ENCODE assay signal across 3 cellular contexts in the genomic region with DNA sequence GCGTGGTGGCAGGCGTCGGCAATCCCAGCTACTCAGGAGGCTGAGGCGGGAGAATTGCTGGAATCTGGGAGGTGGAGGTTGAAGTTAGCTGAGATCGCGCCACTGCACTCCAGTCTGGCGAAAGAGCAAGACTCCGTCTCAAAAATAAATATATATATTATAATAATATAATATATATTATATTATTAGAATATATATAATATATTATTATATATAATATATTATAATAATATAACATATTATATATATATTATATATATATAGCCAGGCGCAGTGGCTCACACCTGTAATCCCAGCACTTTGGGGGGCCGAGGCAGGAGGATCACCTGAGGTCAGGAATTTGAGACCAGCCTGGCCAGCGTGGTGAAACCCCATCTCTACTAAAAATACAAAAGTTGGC. TPM values are rescaled to one million over a fixed set of nuclear protein-coding genes. Genes with fewer than 3 reads are reported as not detected.
"Had no signal": no experiment of that assay in that cellular context is flagged by ENCODE, and none has a peak within 500 bp of the region (broad histone marks: within the 10 kb centered on the region; RNA-seq: fewer than 3 reads in every experiment).

No MANE protein-coding gene starts in this region.

RNA-seq across cellular contexts. Expression of a gene that starts 9.7 kb away (rescaled TPM):
- total RNA-seq: temporal lobe, thyroid gland, upper lobe of right lung had no signal
